Comparison of ENCODE assay signal across 9 cellular contexts in the genomic region with DNA sequence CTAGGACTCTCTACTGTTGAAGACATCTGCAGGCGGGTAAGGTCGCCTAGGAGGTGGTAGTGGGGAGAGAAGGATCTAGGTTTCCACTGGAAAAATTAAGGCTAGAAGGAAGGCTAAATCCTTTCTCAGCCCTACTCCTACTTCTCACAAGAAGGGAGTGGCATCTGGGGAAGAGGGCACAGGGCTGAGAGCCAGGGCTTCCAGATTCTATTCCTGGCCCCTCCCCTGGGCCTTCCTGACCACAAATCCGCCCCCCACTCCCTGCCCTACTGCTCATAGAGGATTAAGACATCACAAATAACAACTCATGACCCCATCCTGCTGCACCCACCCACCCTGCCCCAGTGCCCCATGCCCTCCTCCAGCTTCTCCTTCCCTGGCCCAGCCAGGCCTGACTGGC. TPM values are rescaled to one million over a fixed set of nuclear protein-coding genes. Genes with fewer than 3 reads are reported as not detected.
A peak's percentile ranks its signal among the peaks of the same experiment; 100 is the strongest.
DNase-seq lines count a peak whose midpoint lies in the region; ATAC-seq and TF ChIP-seq lines count a peak whose summit lies in the region.
"Had no signal": no experiment of that assay in that cellular context is flagged by ENCODE, and none has a peak within 500 bp of the region (broad histone marks: within the 10 kb centered on the region; RNA-seq: fewer than 3 reads in every experiment).

No MANE protein-coding gene starts in this region.

- H3K36me3 ChIP-seq in MG63: peaks cover 23% of the 10 kb centered on the region
- peaks cover 13 to 29% (median 22%) of the 10 kb centered on the region in 4 donors for H3K36me3 ChIP-seq in esophagus muscularis mucosa
- peaks cover 25% of the 10 kb centered on the region for H3K36me3 ChIP-seq in osteoblast (ENCODE audit: insufficient read depth, low read length)

- DNase-seq in AG09309 (ENCODE audit: low read depth): no peak
- DNase-seq in MG63: peak; percentile 77
- DNase-seq in esophagus muscularis mucosa (ENCODE audit: extremely low spot score): no peak
- DNase-seq in osteoblast (ENCODE audit: insufficient read length, low spot score, missing footprints): peak; percentile 90
- DNase-seq in NCI-H187 treated with DMSO at 0.1 percent for 48 hours (lab: John Stamatoyannopoulos, UW): no peak
- no peak for DNase-seq in HuH-7 (ENCODE audit: low spot score)
- no peak for DNase-seq in KBM-7
- DNase-seq: NCI-H1417 treated with DMSO at 0.1 percent for 48 hours had no signal

- peaks cover 33% of the 10 kb centered on the region for H4K20me1 ChIP-seq in osteoblast (ENCODE audit: insufficient read depth, low read length)

- H3K4me3 ChIP-seq in AG09309 (ENCODE audit: control insufficient read depth, low read depth, low read length): peak overlapping the region; percentile 86
- peak overlapping the region; percentile 69; the same call in 1 of the 2 replicates for H3K4me3 ChIP-seq in MG63
- peak overlapping the region; percentile 81 to 99 (median 92) for H3K4me3 ChIP-seq in esophagus muscularis mucosa
- H3K4me3 ChIP-seq in osteoblast (ENCODE audit: insufficient read depth, low read length): peak overlapping the region; percentile 99

- TF ChIP-seq CTCF in AG09309 (IDR thresholded peaks at IDR 0.05; ENCODE audit: control insufficient read depth, insufficient read depth, low read depth, low read length, missing control alignments): no peak
- no peak for TF ChIP-seq CTCF in esophagus muscularis mucosa (IDR thresholded peaks at IDR 0.05)
- no peak for TF ChIP-seq CTCF in osteoblast (IDR thresholded peaks at IDR 0.05; ENCODE audit: extremely low read depth, low read depth, low read length)

- H3K27me3 ChIP-seq in MG63: no peaks in the 10 kb centered on the region
- no peaks in the 10 kb centered on the region for H3K27me3 ChIP-seq in esophagus muscularis mucosa
- H3K27me3 ChIP-seq in osteoblast (ENCODE audit: insufficient read depth, low read length): no peaks in the 10 kb centered on the region

- intact Hi-C loops in esophagus muscularis mucosa (cut with DNase I): no loop called here

- H3K27ac ChIP-seq in esophagus muscularis mucosa (replicated peaks in 1 of 4): peak overlapping the region; percentile 93 to 99 (median 96)
- peak overlapping the region; percentile 82 for H3K27ac ChIP-seq in osteoblast (ENCODE audit: low read depth, low read length)

- TF ChIP-seq EP300 in esophagus muscularis mucosa (IDR thresholded peaks at IDR 0.05): no peak

- no peak overlapping the region for H2AFZ ChIP-seq in osteoblast (ENCODE audit: low read length)

- 72% methylated on average over 3 of the region's 3 CpGs for WGBS in esophagus muscularis mucosa

- H3K4me1 ChIP-seq in esophagus muscularis mucosa (peaks cover 40 to 71% (median 66%) of the 10 kb centered on the region in 4 donors), osteoblast (ENCODE audit: insufficient read depth, low read length) (peaks cover 51% of the 10 kb centered on the region)

- in situ Hi-C loops in KBM-7 (cut with MboI; ENCODE audit: low pct_unique_long_range_greater_than_20kb, low sequenced_read_pairs): no loop called here

- no peaks in the 10 kb centered on the region for H3K9me3 ChIP-seq in MG63
- H3K9me3 ChIP-seq in esophagus muscularis mucosa: no peaks in the 10 kb centered on the region
- no peaks in the 10 kb centered on the region for H3K9me3 ChIP-seq in osteoblast (ENCODE audit: low read depth, low read length)

- H3K79me2 ChIP-seq in osteoblast (ENCODE audit: insufficient read depth, low read length): peaks cover 53% of the 10 kb centered on the region

- no peak for TF ChIP-seq POLR2A in esophagus muscularis mucosa (IDR thresholded peaks at IDR 0.05; ENCODE audit: low read depth)

- ATAC-seq in GM18870 (IDR thresholded peaks at IDR 0.05; ENCODE audit: unreplicated experiment): no peak

- peak overlapping the region; percentile 97 for H3K4me2 ChIP-seq in osteoblast (ENCODE audit: insufficient read depth, low read length)

RNA-seq across cellular contexts. Expression of a gene that starts 2.5 kb away (rescaled TPM):
- 51.7 and 72.2 TPM in 2 replicates for total RNA-seq in MG63 (2014; rRNA removed; shearing (Covaris generic); ENCODE audit: low replicate concordance)
- total RNA-seq in esophagus muscularis mucosa: 100 to 1,000 TPM in 2 of 4 donors, 10 to 100 TPM in 2; 63.5 to 158 (median 106) TPM
- total RNA-seq in osteoblast: 116 and 134 TPM in 2 replicates

RNA-seq across cellular contexts. Expression of a gene that starts 40.4 kb away (rescaled TPM):
- 108 and 190 TPM in 2 replicates for total RNA-seq in MG63 (2014; rRNA removed; shearing (Covaris generic); ENCODE audit: low replicate concordance)
- total RNA-seq in esophagus muscularis mucosa (1,000 to 10,000 TPM; 3,645 to 7,984 (median 5,321) TPM), osteoblast (389 and 480 TPM in 2 replicates)

RNA-seq across cellular contexts. Expression of a gene that starts 45.0 kb away (rescaled TPM):
- not detected in 2 replicates for total RNA-seq in MG63 (2014; rRNA removed; shearing (Covaris generic); ENCODE audit: low replicate concordance)
- under 1 TPM in 1 of 4 donors, not detected in 3; 0.06 TPM for total RNA-seq in esophagus muscularis mucosa
- total RNA-seq in osteoblast: not detected in 2 replicates

Comparison
In these comparisons a context has a peak if more than half of its experiments do, and no peak if none do; other contexts are left out.
1. DNase-seq: peak in MG63 (single experiment) and osteoblast (single experiment); none in AG09309 (single experiment), esophagus muscularis mucosa (single experiment), NCI-H187 treated with DMSO at 0.1 percent for 48 hours (single experiment), HuH-7 (single experiment) and KBM-7 (single experiment).
2. Peak in every context shown above with its lines, with median percentiles within 50 percentile points of each other: H3K4me3 ChIP-seq.